Comparison of ENCODE assay signal across 1 cellular context in genomic region chr16:6558133-6558532, GRCh38.
A peak's percentile ranks its signal among the peaks of the same experiment; 100 is the strongest.
TF ChIP-seq lines count a peak whose summit lies in the region.

No MANE protein-coding gene starts in this region.

TF ChIP-seq in H1, 55 proteins besides CTCF, POLR2A, EP300 and RAD21:
- TF ChIP-seq MAX (IDR thresholded peaks at IDR 0.05) (peak; percentile 22; the same call in 1 of the 2 replicates), TAF1 (IDR thresholded peaks at IDR 0.05; ENCODE audit: low read depth, low read length) (peak; percentile 29; the same call in 1 of the 2 replicates), HDAC2 (IDR thresholded peaks at IDR 0.05; ENCODE audit: borderline replicate concordance in 1 of 2, low read depth in 2 of 2, low read length in 2 of 2) (no peak), NANOG (IDR thresholded peaks at IDR 0.05; ENCODE audit: insufficient read depth, low read depth, low read length, poor library complexity, severe bottlenecking) (peak; percentile 81), RNF2 (IDR thresholded peaks at IDR 0.05; ENCODE audit: borderline replicate concordance, low read depth, low read length, missing control alignments, poor library complexity, severe bottlenecking) (no peak), ASH2L (IDR thresholded peaks at IDR 0.05; ENCODE audit: low read length) (peak; percentile 28), SP1 (IDR thresholded peaks at IDR 0.05; ENCODE audit: low read depth, low read length) (peak; percentile 45; the same call in 1 of the 2 replicates), SIN3A (conservative IDR thresholded peaks at IDR 0.05 in 1 of 2, IDR thresholded peaks at IDR 0.05 in 1 of 2; ENCODE audit: low read depth in 1 of 2, low read length in 2 of 2) (no peak), CHD7 (IDR thresholded peaks at IDR 0.05; ENCODE audit: insufficient replicate concordance, low read length) (peak; percentile 74), TCF12 (IDR thresholded peaks at IDR 0.05; ENCODE audit: low read depth, low read length) (0 out of 2 replicates have a peak, but pooled peaks have one; percentile 44), KDM4A (IDR thresholded peaks at IDR 0.05; ENCODE audit: low read depth, low read length, severe bottlenecking) (no peak)
